Comparison of ENCODE assay signal across 8 cellular contexts in the genomic region with DNA sequence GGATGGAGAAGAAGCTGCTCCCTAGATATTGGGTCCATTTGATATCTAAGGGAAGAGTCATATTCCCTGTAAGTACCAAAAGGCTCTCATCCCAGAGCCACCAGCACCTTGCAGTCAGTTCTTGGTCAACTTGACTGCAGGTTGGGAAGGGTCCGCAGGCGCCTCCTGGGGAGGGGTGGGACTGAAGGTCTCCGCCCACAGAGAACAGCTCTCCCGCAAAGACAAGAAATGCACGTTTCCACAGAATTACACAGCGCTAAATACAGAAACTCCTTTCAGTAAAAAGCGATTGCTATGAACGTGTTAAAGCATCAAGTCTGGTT. TPM values are rescaled to one million over a fixed set of nuclear protein-coding genes. Genes with fewer than 3 reads are reported as not detected.
DNase-seq lines count a peak whose midpoint lies in the region; ATAC-seq, FAIRE-seq and TF ChIP-seq lines count a peak whose summit lies in the region.

No MANE protein-coding gene starts in this region.

- peak overlapping the region; percentile 75 for H3K27ac ChIP-seq in HL-60 (replicated peaks)

- CTCF ChIA-PET in activated CD8-positive, alpha-beta T cell treated with anti-CD3 and anti-CD28 coated beads, Interleukin-2, amount 10 ng/mL, durations not matched to agents 7 days and 5 days (lab: Charles Lee) = interaction anchor here (0.8 to 13.2 kb wide), 24 partner anchors 8 to 158 kb away, joined by 3 to 296 read pairs (median 6); a partner anchor contains a TSS

- no peak for ATAC-seq in activated CD8-positive, alpha-beta T cell treated with anti-CD3 and anti-CD28 coated beads, Interleukin-2, amount 10 ng/mL, durations not matched to agents 7 days and 5 days
- ATAC-seq in HG03457 (IDR thresholded peaks at IDR 0.05; ENCODE audit: unreplicated experiment) = no peak
- ATAC-seq in GM21619 (IDR thresholded peaks at IDR 0.05; ENCODE audit: unreplicated experiment) = no peak

- H3K4me3 Mint-ChIP-seq in activated CD8-positive, alpha-beta T cell treated with anti-CD3 and anti-CD28 coated beads, Interleukin-2, amount 10 ng/mL, durations not matched to agents 7 days and 5 days = peak overlapping the region; percentile 88

- H3K4me3 ChIP-seq in HL-60 (replicated peaks; ENCODE audit: insufficient read depth, low read length) (peak overlapping the region; percentile 45), iPS-15b (ENCODE audit: low read depth, low read length) (peak overlapping the region; percentile 90)

- TF ChIP-seq POLR2A in GM12891 (IDR thresholded peaks at IDR 0.05; ENCODE audit: low read depth, low read length) = no peak

- H3K27me3 ChIP-seq in HL-60 (ENCODE audit: insufficient read depth, poor library complexity, severe bottlenecking) (no peaks in the 10 kb centered on the region), iPS-15b (ENCODE audit: control insufficient read depth, insufficient read depth, low read length) (no peaks in the 10 kb centered on the region)

- peaks cover 43% of the 10 kb centered on the region for H3K4me1 Mint-ChIP-seq in activated CD8-positive, alpha-beta T cell treated with anti-CD3 and anti-CD28 coated beads, Interleukin-2, amount 10 ng/mL, durations not matched to agents 7 days and 5 days (ENCODE audit: low read depth)

- H3K36me3 ChIP-seq in iPS-15b (ENCODE audit: control insufficient read depth, insufficient read depth, low read length) = peaks cover 3% of the 10 kb centered on the region

- no peak for FAIRE-seq in GM12891 (lab: Jason Lieb, UNC)

- H3K27me3 Mint-ChIP-seq in activated CD8-positive, alpha-beta T cell treated with anti-CD3 and anti-CD28 coated beads, Interleukin-2, amount 10 ng/mL, durations not matched to agents 7 days and 5 days (ENCODE audit: low read depth) = no peaks in the 10 kb centered on the region

- DNase-seq in HL-60 (ENCODE audit: low read depth in 1 of 2, low spot score in 1 of 2) (no peak), GM12891 (ENCODE audit: insufficient read length, low spot score) (no peak), DMS153 treated with DMSO at 0.1 percent for 48 hours (lab: John Stamatoyannopoulos, UW; ENCODE audit: unreplicated experiment) (no peak)
- no peak for DNase-seq in activated CD8-positive, alpha-beta T cell treated with anti-CD3 and anti-CD28 coated beads, Interleukin-2, amount 10 ng/mL, durations not matched to agents 7 days and 5 days
- DNase-seq in stimulated activated CD8-positive, alpha-beta memory T cell treated with anti-CD3 and anti-CD28 coated beads, Interleukin-4, amount 100 ng/mL, for 48 hours = peak; percentile 47

- no peaks in the 10 kb centered on the region for H3K9me3 Mint-ChIP-seq in activated CD8-positive, alpha-beta T cell treated with anti-CD3 and anti-CD28 coated beads, Interleukin-2, amount 10 ng/mL, durations not matched to agents 7 days and 5 days (ENCODE audit: insufficient read depth)

- H3K27ac Mint-ChIP-seq in activated CD8-positive, alpha-beta T cell treated with anti-CD3 and anti-CD28 coated beads, Interleukin-2, amount 10 ng/mL, durations not matched to agents 7 days and 5 days = peak overlapping the region; percentile 94

- POLR2A ChIA-PET in activated CD8-positive, alpha-beta T cell treated with anti-CD3 and anti-CD28 coated beads, Interleukin-2, amount 10 ng/mL, durations not matched to agents 7 days and 5 days (lab: Charles Lee) = interaction anchor here (0.8 to 6.7 kb wide), 13 partner anchors 10 to 374 kb away, joined by 3 to 117 read pairs (median 9); a partner anchor contains a TSS

- no peak for TF ChIP-seq CTCF in HL-60 (IDR thresholded peaks at IDR 0.05; ENCODE audit: insufficient read depth, low read length)

- peaks cover 14% of the 10 kb centered on the region for H3K4me1 ChIP-seq in iPS-15b (ENCODE audit: control insufficient read depth, insufficient read depth, low read length)

- peaks cover 19% of the 10 kb centered on the region for H3K36me3 Mint-ChIP-seq in activated CD8-positive, alpha-beta T cell treated with anti-CD3 and anti-CD28 coated beads, Interleukin-2, amount 10 ng/mL, durations not matched to agents 7 days and 5 days (ENCODE audit: low read depth)

- H3K9me3 ChIP-seq in iPS-15b (ENCODE audit: control insufficient read depth, insufficient read depth, low read length) = no peaks in the 10 kb centered on the region

- H3K9ac ChIP-seq in iPS-15b (ENCODE audit: low read depth, low read length) = peak overlapping the region; percentile 77

TF ChIP-seq in GM12891, 5 proteins besides CTCF, POLR2A, EP300 and RAD21:
- no peak for TF ChIP-seq POU2F2 (IDR thresholded peaks at IDR 0.05; ENCODE audit: low read depth, low read length)
- no peak for TF ChIP-seq PAX5 (IDR thresholded peaks at IDR 0.05; ENCODE audit: insufficient read depth, low read length, severe bottlenecking)
- TF ChIP-seq SPI1 (IDR thresholded peaks at IDR 0.05; ENCODE audit: low read depth, low read length) = no peak
- no peak; the same call in 1 of the 2 replicates for TF ChIP-seq POLR2AphosphoS5 (IDR thresholded peaks at IDR 0.05; ENCODE audit: low read depth, low read length)
- no peak for TF ChIP-seq TAF1 (IDR thresholded peaks at IDR 0.05; ENCODE audit: low read depth, low read length)
TF ChIP-seq in GM12891: peak in this region for 0.

RNA-seq across cellular contexts. Expression of a gene that starts 0.9 kb away (rescaled TPM):
- 10 to 100 TPM; 77.4 to 79.8 TPM for total RNA-seq in activated CD8-positive, alpha-beta T cell treated with anti-CD3 and anti-CD28 coated beads, Interleukin-2, amount 10 ng/mL, durations not matched to agents 7 days and 5 days
- polyA plus RNA-seq in GM12891 (2012; ENCODE audit: low read depth, missing spikeins) = 21.2 TPM

RNA-seq across cellular contexts. Expression of a gene that starts 32.8 kb away (rescaled TPM):
- total RNA-seq in activated CD8-positive, alpha-beta T cell treated with anti-CD3 and anti-CD28 coated beads, Interleukin-2, amount 10 ng/mL, durations not matched to agents 7 days and 5 days = 10 to 100 TPM; 10.6 to 13.7 TPM
- 11.4 TPM for polyA plus RNA-seq in GM12891 (2012; ENCODE audit: low read depth, missing spikeins)
